In the genomic region with DNA sequence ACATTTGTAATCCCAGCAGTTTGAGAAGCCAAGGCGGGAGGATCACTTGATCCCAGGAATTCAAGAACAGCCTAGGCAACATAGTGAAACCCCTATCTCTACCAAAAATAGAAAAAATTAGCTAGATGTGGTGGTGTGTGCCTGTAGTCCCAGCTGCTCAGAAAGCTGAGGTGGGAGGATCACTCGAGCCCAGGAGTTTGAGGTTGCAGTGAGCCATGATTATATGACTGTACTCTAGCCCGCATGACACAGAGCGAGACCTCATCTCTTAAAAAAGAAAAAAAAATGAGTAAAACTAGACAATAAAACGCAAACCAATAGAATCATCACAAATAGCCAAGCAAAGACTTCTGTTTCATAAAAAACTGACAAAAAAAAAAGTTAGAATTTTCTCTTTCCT, we compare ENCODE assay signal across 11 cellular contexts. TPM values are rescaled to one million over a fixed set of nuclear protein-coding genes. Genes with fewer than 3 reads are reported as not detected.
DNase-seq lines count a peak whose midpoint lies in the region; ATAC-seq, FAIRE-seq and TF ChIP-seq lines count a peak whose summit lies in the region.
"Had no signal": no experiment of that assay in that cellular context is flagged by ENCODE, and none has a peak within 500 bp of the region (broad histone marks: within the 10 kb centered on the region; RNA-seq: fewer than 3 reads in every experiment).

No MANE protein-coding gene starts in this region.

- peak; percentile 13 to 30; a peak in 2 of 4 replicates for TF ChIP-seq EP300 in GM12878 (IDR thresholded peaks at IDR 0.05; ENCODE audit: borderline replicate concordance in 1 of 2, control insufficient read depth in 1 of 2, low read depth in 2 of 2, low read length in 2 of 2)

- H3K4me1 ChIP-seq in GM12878 (ENCODE audit: control insufficient read depth, insufficient read depth, low read length): peaks cover 15% of the 10 kb centered on the region
- H3K4me1 ChIP-seq: HAP-1 had no signal

- H4K20me1 ChIP-seq in GM12878 (ENCODE audit: control insufficient read depth, insufficient read depth): no peaks in the 10 kb centered on the region

- no peaks in the 10 kb centered on the region; a peak in 1 of 4 replicates for H3K36me3 ChIP-seq in GM12878 (ENCODE audit: control insufficient read depth in 2 of 2, insufficient read depth in 2 of 2, low read length in 1 of 2)

- RAD21 ChIA-PET in GM12878 (lab: Charles Lee; ENCODE audit: unreplicated experiment): no interaction called here

- no peaks in the 10 kb centered on the region for H3K79me2 ChIP-seq in GM12878 (ENCODE audit: control insufficient read depth, insufficient read depth, low read length)

- H3K9me3 ChIP-seq in GM12878 (replicated peaks; ENCODE audit: control insufficient read depth, insufficient read depth, low read length): no peaks in the 10 kb centered on the region
- H3K9me3 ChIP-seq: HAP-1 had no signal

- no peak overlapping the region for H2AFZ ChIP-seq in GM12878 (ENCODE audit: control insufficient read depth, low read depth, low read length)

- no peak overlapping the region for H3K4me2 ChIP-seq in GM12878 (ENCODE audit: control insufficient read depth, insufficient read depth)

- WGBS in GM12878 (ENCODE audit: insufficient coverage, insufficient replicate concordance, low lambda C conversion rate, missing lambda C conversion rate): 48% methylated on average over 5 of the region's 5 CpGs

- intact Hi-C loops in GM12878 (cut with micrococcal nuclease; ENCODE audit: unreplicated experiment): loop anchor here (5.0 kb wide), 1 partner anchor 66 kb away; no protein-coding TSS in a partner anchor

- H3K9ac ChIP-seq in GM12878 (ENCODE audit: control insufficient read depth, insufficient read depth, low read length): no peak overlapping the region

- BruUV-seq in GM12878 (replicated peaks; lab: Mats Ljungman, UMichigan): no TSS peak

- POLR2A ChIA-PET in GM12878 (lab: Charles Lee): interaction anchor here (1.0 kb wide), 1 partner anchor 10 kb away, joined by 3 read pairs; no protein-coding TSS in a partner anchor

- SMC1A ChIA-PET in GM12878 (lab: Charles Lee; ENCODE audit: uncharacterized antibody, unreplicated experiment): interaction anchor here (0.7 kb wide), 1 partner anchor 25 kb away, joined by 3 read pairs; no protein-coding TSS in a partner anchor

- no peak overlapping the region for H3K27ac ChIP-seq in GM12878 (ENCODE audit: control insufficient read depth, insufficient read depth)
- H3K27ac ChIP-seq: SK-N-MC had no signal

- no peak for TF ChIP-seq CTCF in GM12878 (IDR thresholded peaks at IDR 0.05 in 2 of 3, conservative IDR thresholded peaks at IDR 0.05 in 1 of 3; ENCODE audit: control insufficient read depth in 2 of 3, extremely low read depth in 1 of 3, insufficient read depth in 1 of 3, low read depth in 3 of 3, low read length in 3 of 3)

- TF ChIP-seq RAD21 in GM12878 (IDR thresholded peaks at IDR 0.05; ENCODE audit: insufficient read depth, low read depth, low read length): no peak

- DNase-seq in GM12878 (ENCODE audit: low read depth, low spot score) (no peak), hepatic stellate cell (ENCODE audit: low spot score) (no peak), DMS79 treated with DMSO at 0.1 percent for 48 hours (lab: John Stamatoyannopoulos, UW) (no peak), HCEC 1CT (no peak)
- DNase-seq: NCI-H146 had no signal

- CTCF ChIA-PET in GM12878 (lab: Yijun Ruan, JAX): interaction anchor here (0.6 kb wide), 1 partner anchor 37 kb away, joined by 3 read pairs; no protein-coding TSS in a partner anchor

- H3K4me3 ChIP-seq in GM12878: no peak overlapping the region
- H3K4me3 ChIP-seq: HAP-1, SK-N-MC had no signal

- TF ChIP-seq POLR2A in GM12878 (IDR thresholded peaks at IDR 0.05; ENCODE audit: low read depth, low read length): no peak

- H3K27me3 ChIP-seq in GM12878 (replicated peaks in 1 of 2; ENCODE audit: control insufficient read depth in 2 of 2, insufficient read depth in 2 of 2, low read length in 1 of 2): no peaks in the 10 kb centered on the region

- FAIRE-seq in GM12878 (lab: Jason Lieb, UNC): peak; percentile 72

- ATAC-seq in GM18502 (IDR thresholded peaks at IDR 0.05; ENCODE audit: poor library complexity, unreplicated experiment) (peak; percentile 87), GM21390 (IDR thresholded peaks at IDR 0.05; ENCODE audit: unreplicated experiment) (peak; percentile 72), HG03280 (IDR thresholded peaks at IDR 0.05; ENCODE audit: unreplicated experiment) (peak; percentile 76), GM12878 (peak; percentile 91), GM19467 (IDR thresholded peaks at IDR 0.05; ENCODE audit: unreplicated experiment) (no peak)

- in situ Hi-C loops in GM12878 (cut with MboI): no loop called here

TF ChIP-seq in GM12878, 131 proteins besides CTCF, POLR2A, EP300 and RAD21 (continues in another document):
- TF ChIP-seq, protein P1, sequence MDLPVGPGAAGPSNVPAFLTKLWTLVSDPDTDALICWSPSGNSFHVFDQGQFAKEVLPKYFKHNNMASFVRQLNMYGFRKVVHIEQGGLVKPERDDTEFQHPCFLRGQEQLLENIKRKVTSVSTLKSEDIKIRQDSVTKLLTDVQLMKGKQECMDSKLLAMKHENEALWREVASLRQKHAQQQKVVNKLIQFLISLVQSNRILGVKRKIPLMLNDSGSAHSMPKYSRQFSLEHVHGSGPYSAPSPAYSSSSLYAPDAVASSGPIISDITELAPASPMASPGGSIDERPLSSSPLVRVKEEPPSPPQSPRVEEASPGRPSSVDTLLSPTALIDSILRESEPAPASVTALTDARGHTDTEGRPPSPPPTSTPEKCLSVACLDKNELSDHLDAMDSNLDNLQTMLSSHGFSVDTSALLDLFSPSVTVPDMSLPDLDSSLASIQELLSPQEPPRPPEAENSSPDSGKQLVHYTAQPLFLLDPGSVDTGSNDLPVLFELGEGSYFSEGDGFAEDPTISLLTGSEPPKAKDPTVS (IDR thresholded peaks at IDR 0.05; ENCODE audit: low read depth, low read length): no peak
- peak; percentile 94 for TF ChIP-seq EED (IDR thresholded peaks at IDR 0.05; ENCODE audit: low read depth)
- TF ChIP-seq GATAD2B (conservative IDR thresholded peaks at IDR 0.05; ENCODE audit: low read depth): no peak
- peak; percentile 86; the same call in 1 of the 2 replicates for TF ChIP-seq CBFB (IDR thresholded peaks at IDR 0.05; ENCODE audit: low read depth)
- TF ChIP-seq HDAC6 (IDR thresholded peaks at IDR 0.05; ENCODE audit: unreplicated experiment): no peak
- TF ChIP-seq GABPA (IDR thresholded peaks at IDR 0.05; ENCODE audit: low read depth): peak; percentile 57; the same call in 1 of the 2 replicates
- TF ChIP-seq POLR2AphosphoS5 (IDR thresholded peaks at IDR 0.05; ENCODE audit: low read length): no peak
- TF ChIP-seq ASH2L (IDR thresholded peaks at IDR 0.05; ENCODE audit: borderline replicate concordance, low read depth): no peak
- no peak for TF ChIP-seq WRNIP1 (IDR thresholded peaks at IDR 0.05; ENCODE audit: borderline replicate concordance, low read depth, low read length)

RNA-seq across cellular contexts. Expression of a gene that starts 21.8 kb away (rescaled TPM):
- total RNA-seq in GM12878 (2013; cell fraction: nucleolus; rRNA removed): 29.9 and 30.1 TPM in 2 replicates
- total RNA-seq in GM12878 (2014; rRNA removed) (16.0 and 30.6 TPM in 2 replicates), GM12878 (2014; rRNA removed; fragmentation: Illumina TruSeq; extraction: Trizol) (46.8 and 47.2 TPM in 2 replicates), GM12878 (2021) (29.8 and 33.6 TPM in 2 replicates)
- polyA plus RNA-seq in GM12878 (2011; ENCODE audit: low read depth): 30.0 TPM
- polyA plus RNA-seq in GM12878 (2011; rRNA removed) (59.5 and 79.1 TPM in 2 replicates), GM12878 (2014; fragmentation: Illumina TruSeq; extraction: Trizol) (44.5 and 59.8 TPM in 2 replicates), GM12878 (2014; fragmentation: Nextera tagmentation; extraction: Ambion mirVana) (10 to 100 TPM; 57.5 to 66.4 TPM), GM12878 (2014; rRNA removed) (27.0 and 27.9 TPM in 2 replicates), GM12878 (2016; fragmentation: Nextera tagmentation; extraction: Ambion mirVana) (10 to 100 TPM; 73.6 to 74.1 TPM)
- 18.0 and 20.1 TPM in 2 replicates for polyA plus RNA-seq in GM12878 (2011; cell fraction: cytosol; rRNA removed)
- 14.1 and 15.3 TPM in 2 replicates for polyA plus RNA-seq in GM12878 (2011; cell fraction: nucleus; rRNA removed)
- polyA plus RNA-seq in GM12878 (2012): 36.0 and 45.7 TPM in 2 replicates
- 31.2 and 57.3 TPM in 2 replicates for polyA minus RNA-seq in GM12878 (2011; rRNA and poly(A)+ RNA removed)
- polyA minus RNA-seq in GM12878 (2011; cell fraction: cytosol; rRNA and poly(A)+ RNA removed): 14.3 and 15.4 TPM in 2 replicates
- polyA minus RNA-seq in GM12878 (2011; cell fraction: nucleus; rRNA and poly(A)+ RNA removed): 9.2 and 13.5 TPM in 2 replicates

RNA-seq across cellular contexts. Expression of a gene that starts 53.3 kb away (rescaled TPM):
- total RNA-seq in GM12878 (2013; cell fraction: nucleolus; rRNA removed): 1.6 and 1.8 TPM in 2 replicates
- total RNA-seq in GM12878 (2014; rRNA removed): 0.17 and 0.22 TPM in 2 replicates
- total RNA-seq in GM12878 (2014; rRNA removed; fragmentation: Illumina TruSeq; extraction: Trizol): 0.09 and 0.18 TPM in 2 replicates
- 0.18 and 0.21 TPM in 2 replicates for total RNA-seq in GM12878 (2021)
- 0.09 TPM for polyA plus RNA-seq in GM12878 (2011; ENCODE audit: low read depth)
- polyA plus RNA-seq in GM12878 (2011; rRNA removed): 0.09 and 0.12 TPM in 2 replicates
- 0.08 and 0.09 TPM in 2 replicates for polyA plus RNA-seq in GM12878 (2011; cell fraction: cytosol; rRNA removed)
- 0.16 and 0.28 TPM in 2 replicates for polyA plus RNA-seq in GM12878 (2011; cell fraction: nucleus; rRNA removed)
- 0.10 and 0.24 TPM in 2 replicates for polyA plus RNA-seq in GM12878 (2012)
- polyA plus RNA-seq in GM12878 (2014; fragmentation: Illumina TruSeq; extraction: Trizol): 0.10 and 0.13 TPM in 2 replicates
- under 1 TPM in 1 of 2 experiments, not detected in 1; under 0.01 TPM for polyA plus RNA-seq in GM12878 (2014; fragmentation: Nextera tagmentation; extraction: Ambion mirVana)
- polyA plus RNA-seq in GM12878 (2014; rRNA removed): 0.05 and 0.15 TPM in 2 replicates
- under 1 TPM in 1 of 2 experiments, not detected in 1; 0.11 TPM for polyA plus RNA-seq in GM12878 (2016; fragmentation: Nextera tagmentation; extraction: Ambion mirVana)
- polyA minus RNA-seq in GM12878 (2011; rRNA and poly(A)+ RNA removed): 0.10 and 0.22 TPM in 2 replicates
- polyA minus RNA-seq in GM12878 (2011; cell fraction: cytosol; rRNA and poly(A)+ RNA removed): 0.10 TPM in 1 of 2 replicates, not detected in the other
- 0.19 and 0.24 TPM in 2 replicates for polyA minus RNA-seq in GM12878 (2011; cell fraction: nucleus; rRNA and poly(A)+ RNA removed)
